ENCODE assay signal across 1 cellular context in the genomic region with DNA sequence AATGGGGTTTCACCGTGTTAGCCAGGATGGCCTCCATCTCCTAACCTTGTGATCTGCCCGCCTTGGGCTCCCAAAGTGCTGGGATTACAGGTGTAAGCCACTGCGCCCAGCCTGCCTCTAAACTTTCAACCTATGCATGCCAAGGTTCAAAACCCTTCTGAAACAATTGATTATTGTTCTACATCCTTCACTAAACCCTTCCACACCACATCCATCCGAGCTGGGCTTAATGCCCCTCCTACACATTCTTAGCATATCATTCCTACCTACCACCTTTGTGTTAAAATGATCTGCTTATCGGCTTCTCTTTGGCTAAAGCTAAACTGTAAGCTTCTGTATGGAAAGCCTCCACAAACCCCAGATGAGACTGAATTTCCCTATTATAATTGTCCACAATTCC.
TF ChIP-seq lines count a peak whose summit lies in the region.

No MANE protein-coding gene starts in this region.

TF ChIP-seq in HepG2, 621 proteins besides CTCF, POLR2A, EP300 and RAD21 (continued from another document):
- TF ChIP-seq, protein P1, sequence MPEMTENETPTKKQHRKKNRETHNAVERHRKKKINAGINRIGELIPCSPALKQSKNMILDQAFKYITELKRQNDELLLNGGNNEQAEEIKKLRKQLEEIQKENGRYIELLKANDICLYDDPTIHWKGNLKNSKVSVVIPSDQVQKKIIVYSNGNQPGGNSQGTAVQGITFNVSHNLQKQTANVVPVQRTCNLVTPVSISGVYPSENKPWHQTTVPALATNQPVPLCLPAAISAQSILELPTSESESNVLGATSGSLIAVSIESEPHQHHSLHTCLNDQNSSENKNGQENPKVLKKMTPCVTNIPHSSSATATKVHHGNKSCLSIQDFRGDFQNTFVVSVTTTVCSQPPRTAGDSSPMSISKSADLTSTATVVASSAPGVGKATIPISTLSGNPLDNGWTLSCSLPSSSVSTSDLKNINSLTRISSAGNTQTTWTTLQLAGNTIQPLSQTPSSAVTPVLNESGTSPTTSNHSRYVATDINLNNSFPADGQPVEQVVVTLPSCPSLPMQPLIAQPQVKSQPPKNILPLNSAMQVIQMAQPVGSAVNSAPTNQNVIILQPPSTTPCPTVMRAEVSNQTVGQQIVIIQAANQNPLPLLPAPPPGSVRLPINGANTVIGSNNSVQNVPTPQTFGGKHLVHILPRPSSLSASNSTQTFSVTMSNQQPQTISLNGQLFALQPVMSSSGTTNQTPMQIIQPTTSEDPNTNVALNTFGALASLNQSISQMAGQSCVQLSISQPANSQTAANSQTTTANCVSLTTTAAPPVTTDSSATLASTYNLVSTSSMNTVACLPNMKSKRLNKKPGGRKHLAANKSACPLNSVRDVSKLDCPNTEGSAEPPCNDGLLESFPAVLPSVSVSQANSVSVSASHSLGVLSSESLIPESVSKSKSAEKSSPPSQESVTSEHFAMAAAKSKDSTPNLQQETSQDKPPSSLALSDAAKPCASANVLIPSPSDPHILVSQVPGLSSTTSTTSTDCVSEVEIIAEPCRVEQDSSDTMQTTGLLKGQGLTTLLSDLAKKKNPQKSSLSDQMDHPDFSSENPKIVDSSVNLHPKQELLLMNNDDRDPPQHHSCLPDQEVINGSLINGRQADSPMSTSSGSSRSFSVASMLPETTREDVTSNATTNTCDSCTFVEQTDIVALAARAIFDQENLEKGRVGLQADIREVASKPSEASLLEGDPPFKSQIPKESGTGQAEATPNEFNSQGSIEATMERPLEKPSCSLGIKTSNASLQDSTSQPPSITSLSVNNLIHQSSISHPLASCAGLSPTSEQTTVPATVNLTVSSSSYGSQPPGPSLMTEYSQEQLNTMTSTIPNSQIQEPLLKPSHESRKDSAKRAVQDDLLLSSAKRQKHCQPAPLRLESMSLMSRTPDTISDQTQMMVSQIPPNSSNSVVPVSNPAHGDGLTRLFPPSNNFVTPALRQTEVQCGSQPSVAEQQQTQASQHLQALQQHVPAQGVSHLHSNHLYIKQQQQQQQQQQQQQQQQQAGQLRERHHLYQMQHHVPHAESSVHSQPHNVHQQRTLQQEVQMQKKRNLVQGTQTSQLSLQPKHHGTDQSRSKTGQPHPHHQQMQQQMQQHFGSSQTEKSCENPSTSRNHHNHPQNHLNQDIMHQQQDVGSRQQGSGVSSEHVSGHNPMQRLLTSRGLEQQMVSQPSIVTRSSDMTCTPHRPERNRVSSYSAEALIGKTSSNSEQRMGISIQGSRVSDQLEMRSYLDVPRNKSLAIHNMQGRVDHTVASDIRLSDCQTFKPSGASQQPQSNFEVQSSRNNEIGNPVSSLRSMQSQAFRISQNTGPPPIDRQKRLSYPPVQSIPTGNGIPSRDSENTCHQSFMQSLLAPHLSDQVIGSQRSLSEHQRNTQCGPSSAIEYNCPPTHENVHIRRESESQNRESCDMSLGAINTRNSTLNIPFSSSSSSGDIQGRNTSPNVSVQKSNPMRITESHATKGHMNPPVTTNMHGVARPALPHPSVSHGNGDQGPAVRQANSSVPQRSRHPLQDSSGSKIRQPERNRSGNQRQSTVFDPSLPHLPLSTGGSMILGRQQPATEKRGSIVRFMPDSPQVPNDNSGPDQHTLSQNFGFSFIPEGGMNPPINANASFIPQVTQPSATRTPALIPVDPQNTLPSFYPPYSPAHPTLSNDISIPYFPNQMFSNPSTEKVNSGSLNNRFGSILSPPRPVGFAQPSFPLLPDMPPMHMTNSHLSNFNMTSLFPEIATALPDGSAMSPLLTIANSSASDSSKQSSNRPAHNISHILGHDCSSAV (CRISPR knock-in tag; IDR thresholded peaks at IDR 0.05; ENCODE audit: borderline replicate concordance) = no peak
- TF ChIP-seq, protein P2, sequence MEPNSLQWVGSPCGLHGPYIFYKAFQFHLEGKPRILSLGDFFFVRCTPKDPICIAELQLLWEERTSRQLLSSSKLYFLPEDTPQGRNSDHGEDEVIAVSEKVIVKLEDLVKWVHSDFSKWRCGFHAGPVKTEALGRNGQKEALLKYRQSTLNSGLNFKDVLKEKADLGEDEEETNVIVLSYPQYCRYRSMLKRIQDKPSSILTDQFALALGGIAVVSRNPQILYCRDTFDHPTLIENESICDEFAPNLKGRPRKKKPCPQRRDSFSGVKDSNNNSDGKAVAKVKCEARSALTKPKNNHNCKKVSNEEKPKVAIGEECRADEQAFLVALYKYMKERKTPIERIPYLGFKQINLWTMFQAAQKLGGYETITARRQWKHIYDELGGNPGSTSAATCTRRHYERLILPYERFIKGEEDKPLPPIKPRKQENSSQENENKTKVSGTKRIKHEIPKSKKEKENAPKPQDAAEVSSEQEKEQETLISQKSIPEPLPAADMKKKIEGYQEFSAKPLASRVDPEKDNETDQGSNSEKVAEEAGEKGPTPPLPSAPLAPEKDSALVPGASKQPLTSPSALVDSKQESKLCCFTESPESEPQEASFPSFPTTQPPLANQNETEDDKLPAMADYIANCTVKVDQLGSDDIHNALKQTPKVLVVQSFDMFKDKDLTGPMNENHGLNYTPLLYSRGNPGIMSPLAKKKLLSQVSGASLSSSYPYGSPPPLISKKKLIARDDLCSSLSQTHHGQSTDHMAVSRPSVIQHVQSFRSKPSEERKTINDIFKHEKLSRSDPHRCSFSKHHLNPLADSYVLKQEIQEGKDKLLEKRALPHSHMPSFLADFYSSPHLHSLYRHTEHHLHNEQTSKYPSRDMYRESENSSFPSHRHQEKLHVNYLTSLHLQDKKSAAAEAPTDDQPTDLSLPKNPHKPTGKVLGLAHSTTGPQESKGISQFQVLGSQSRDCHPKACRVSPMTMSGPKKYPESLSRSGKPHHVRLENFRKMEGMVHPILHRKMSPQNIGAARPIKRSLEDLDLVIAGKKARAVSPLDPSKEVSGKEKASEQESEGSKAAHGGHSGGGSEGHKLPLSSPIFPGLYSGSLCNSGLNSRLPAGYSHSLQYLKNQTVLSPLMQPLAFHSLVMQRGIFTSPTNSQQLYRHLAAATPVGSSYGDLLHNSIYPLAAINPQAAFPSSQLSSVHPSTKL (CRISPR knock-in tag; IDR thresholded peaks at IDR 0.05) = 0 out of 2 replicates have a peak, but pooled peaks have one; percentile 25
- TF ChIP-seq, protein P3, sequence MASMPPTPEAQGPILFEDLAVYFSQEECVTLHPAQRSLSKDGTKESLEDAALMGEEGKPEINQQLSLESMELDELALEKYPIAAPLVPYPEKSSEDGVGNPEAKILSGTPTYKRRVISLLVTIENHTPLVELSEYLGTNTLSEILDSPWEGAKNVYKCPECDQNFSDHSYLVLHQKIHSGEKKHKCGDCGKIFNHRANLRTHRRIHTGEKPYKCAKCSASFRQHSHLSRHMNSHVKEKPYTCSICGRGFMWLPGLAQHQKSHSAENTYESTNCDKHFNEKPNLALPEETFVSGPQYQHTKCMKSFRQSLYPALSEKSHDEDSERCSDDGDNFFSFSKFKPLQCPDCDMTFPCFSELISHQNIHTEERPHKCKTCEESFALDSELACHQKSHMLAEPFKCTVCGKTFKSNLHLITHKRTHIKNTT (CRISPR knock-in tag; IDR thresholded peaks at IDR 0.05) = no peak
- TF ChIP-seq, protein P4, sequence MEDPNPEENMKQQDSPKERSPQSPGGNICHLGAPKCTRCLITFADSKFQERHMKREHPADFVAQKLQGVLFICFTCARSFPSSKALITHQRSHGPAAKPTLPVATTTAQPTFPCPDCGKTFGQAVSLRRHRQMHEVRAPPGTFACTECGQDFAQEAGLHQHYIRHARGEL (CRISPR knock-in tag; IDR thresholded peaks at IDR 0.05) = no peak
- peak; percentile 43; the same call in 1 of the 2 replicates for TF ChIP-seq SOX13 (IDR thresholded peaks at IDR 0.05)
- TF ChIP-seq SOX13 (CRISPR knock-in tag; conservative IDR thresholded peaks at IDR 0.05 in 1 of 2, IDR thresholded peaks at IDR 0.05 in 1 of 2) = peak in 1 of 2 experiments; percentile 94; a peak in 2 of 4 replicates
- TF ChIP-seq NFYB (CRISPR knock-in tag; IDR thresholded peaks at IDR 0.05) = no peak
- TF ChIP-seq, protein P5, sequence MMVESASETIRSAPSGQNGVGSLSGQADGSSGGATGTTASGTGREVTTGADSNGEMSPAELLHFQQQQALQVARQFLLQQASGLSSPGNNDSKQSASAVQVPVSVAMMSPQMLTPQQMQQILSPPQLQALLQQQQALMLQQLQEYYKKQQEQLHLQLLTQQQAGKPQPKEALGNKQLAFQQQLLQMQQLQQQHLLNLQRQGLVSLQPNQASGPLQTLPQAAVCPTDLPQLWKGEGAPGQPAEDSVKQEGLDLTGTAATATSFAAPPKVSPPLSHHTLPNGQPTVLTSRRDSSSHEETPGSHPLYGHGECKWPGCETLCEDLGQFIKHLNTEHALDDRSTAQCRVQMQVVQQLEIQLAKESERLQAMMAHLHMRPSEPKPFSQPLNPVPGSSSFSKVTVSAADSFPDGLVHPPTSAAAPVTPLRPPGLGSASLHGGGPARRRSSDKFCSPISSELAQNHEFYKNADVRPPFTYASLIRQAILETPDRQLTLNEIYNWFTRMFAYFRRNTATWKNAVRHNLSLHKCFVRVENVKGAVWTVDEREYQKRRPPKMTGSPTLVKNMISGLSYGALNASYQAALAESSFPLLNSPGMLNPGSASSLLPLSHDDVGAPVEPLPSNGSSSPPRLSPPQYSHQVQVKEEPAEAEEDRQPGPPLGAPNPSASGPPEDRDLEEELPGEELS (CRISPR knock-in tag; IDR thresholded peaks at IDR 0.05) = no peak
- no peak for TF ChIP-seq ASH2L (IDR thresholded peaks at IDR 0.05; ENCODE audit: insufficient read length, low read depth, low read length)
- TF ChIP-seq, protein P6, sequence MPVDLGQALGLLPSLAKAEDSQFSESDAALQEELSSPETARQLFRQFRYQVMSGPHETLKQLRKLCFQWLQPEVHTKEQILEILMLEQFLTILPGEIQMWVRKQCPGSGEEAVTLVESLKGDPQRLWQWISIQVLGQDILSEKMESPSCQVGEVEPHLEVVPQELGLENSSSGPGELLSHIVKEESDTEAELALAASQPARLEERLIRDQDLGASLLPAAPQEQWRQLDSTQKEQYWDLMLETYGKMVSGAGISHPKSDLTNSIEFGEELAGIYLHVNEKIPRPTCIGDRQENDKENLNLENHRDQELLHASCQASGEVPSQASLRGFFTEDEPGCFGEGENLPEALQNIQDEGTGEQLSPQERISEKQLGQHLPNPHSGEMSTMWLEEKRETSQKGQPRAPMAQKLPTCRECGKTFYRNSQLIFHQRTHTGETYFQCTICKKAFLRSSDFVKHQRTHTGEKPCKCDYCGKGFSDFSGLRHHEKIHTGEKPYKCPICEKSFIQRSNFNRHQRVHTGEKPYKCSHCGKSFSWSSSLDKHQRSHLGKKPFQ (CRISPR knock-in tag; IDR thresholded peaks at IDR 0.05; ENCODE audit: insufficient replicate concordance) = no peak
- TF ChIP-seq, protein P7, sequence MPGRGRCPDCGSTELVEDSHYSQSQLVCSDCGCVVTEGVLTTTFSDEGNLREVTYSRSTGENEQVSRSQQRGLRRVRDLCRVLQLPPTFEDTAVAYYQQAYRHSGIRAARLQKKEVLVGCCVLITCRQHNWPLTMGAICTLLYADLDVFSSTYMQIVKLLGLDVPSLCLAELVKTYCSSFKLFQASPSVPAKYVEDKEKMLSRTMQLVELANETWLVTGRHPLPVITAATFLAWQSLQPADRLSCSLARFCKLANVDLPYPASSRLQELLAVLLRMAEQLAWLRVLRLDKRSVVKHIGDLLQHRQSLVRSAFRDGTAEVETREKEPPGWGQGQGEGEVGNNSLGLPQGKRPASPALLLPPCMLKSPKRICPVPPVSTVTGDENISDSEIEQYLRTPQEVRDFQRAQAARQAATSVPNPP (CRISPR knock-in tag; IDR thresholded peaks at IDR 0.05) = no peak
- TF ChIP-seq TAF1 (CRISPR knock-in tag; IDR thresholded peaks at IDR 0.05) = no peak
- no peak for TF ChIP-seq ZNF552 (CRISPR knock-in tag; IDR thresholded peaks at IDR 0.05; ENCODE audit: borderline replicate concordance)
- no peak for TF ChIP-seq ZNF205 (CRISPR knock-in tag; IDR thresholded peaks at IDR 0.05)
